Comparison of ENCODE assay signal across 21 cellular contexts in genomic region chr9:21412109-21412508, GRCh38. TPM values are rescaled to one million over a fixed set of nuclear protein-coding genes. Genes with fewer than 3 reads are reported as not detected.
A peak's percentile ranks its signal among the peaks of the same experiment; 100 is the strongest.
DNase-seq lines count a peak whose midpoint lies in the region; ATAC-seq and TF ChIP-seq lines count a peak whose summit lies in the region.
"Had no signal": no experiment of that assay in that cellular context is flagged by ENCODE, and none has a peak within 500 bp of the region (broad histone marks: within the 10 kb centered on the region; RNA-seq: fewer than 3 reads in every experiment).

No MANE protein-coding gene starts in this region.

- H3K4me1 ChIP-seq in heart right ventricle = no peaks in the 10 kb centered on the region

- DNase-seq in fibroblast of the aortic adventitia (ENCODE audit: low read depth) (peak; percentile 25), NCI-H2081 (lab: John Stamatoyannopoulos, UW) (no peak), heart right ventricle (no peak)
- no peak for DNase-seq in stimulated activated naive CD8-positive, alpha-beta T cell treated with anti-CD3 and anti-CD28 coated beads, Interleukin-15, amount 100 ng/mL, for 72 hours
- DNase-seq in activated T-cell treated with anti-CD3 and anti-CD28 coated beads, Interleukin-2, amount 50 U/mL, for 24 hours = no peak
- DNase-seq: activated CD8-positive, alpha-beta memory T cell treated with anti-CD3 and anti-CD28 coated beads, Interleukin-2, amount 10 ng/mL, durations not matched to agents 7 days and 5 days; activated naive CD4-positive, alpha-beta T cell treated with Interleukin-2 at 50 U/mL for 16 hours; COR-L47; HCEC 1CT; immature natural killer cell; NCI-H524 treated with DMSO at 0.1 percent for 48 hours had no signal

- H3K4me3 ChIP-seq in fibroblast of the aortic adventitia (ENCODE audit: low read depth, low read length) (no peak overlapping the region), heart right ventricle (no peak overlapping the region)
- H3K4me3 ChIP-seq: coronary artery had no signal

- H3K4me3 Mint-ChIP-seq in stimulated activated naive CD8-positive, alpha-beta T cell treated with anti-CD3 and anti-CD28 coated beads, Interleukin-15, amount 100 ng/mL, for 72 hours = no peak overlapping the region
- no peak overlapping the region for H3K4me3 Mint-ChIP-seq in activated T-cell treated with anti-CD3 and anti-CD28 coated beads, Interleukin-2, amount 50 U/mL, for 24 hours
- H3K4me3 Mint-ChIP-seq: activated CD8-positive, alpha-beta memory T cell treated with anti-CD3 and anti-CD28 coated beads, Interleukin-2, amount 10 ng/mL, durations not matched to agents 7 days and 5 days; immature natural killer cell; neural crest cell had no signal

- H3K27ac Mint-ChIP-seq in stimulated activated naive CD8-positive, alpha-beta T cell treated with anti-CD3 and anti-CD28 coated beads, Interleukin-15, amount 100 ng/mL, for 72 hours = no peak overlapping the region
- no peak overlapping the region for H3K27ac Mint-ChIP-seq in activated T-cell treated with anti-CD3 and anti-CD28 coated beads, Interleukin-2, amount 50 U/mL, for 24 hours
- H3K27ac Mint-ChIP-seq: activated CD8-positive, alpha-beta memory T cell treated with anti-CD3 and anti-CD28 coated beads, Interleukin-2, amount 10 ng/mL, durations not matched to agents 7 days and 5 days; immature natural killer cell had no signal

- peaks cover 6% of the 10 kb centered on the region for H3K4me1 Mint-ChIP-seq in stimulated activated naive CD8-positive, alpha-beta T cell treated with anti-CD3 and anti-CD28 coated beads, Interleukin-15, amount 100 ng/mL, for 72 hours
- H3K4me1 Mint-ChIP-seq in activated T-cell treated with anti-CD3 and anti-CD28 coated beads, Interleukin-2, amount 50 U/mL, for 24 hours (ENCODE audit: low read depth) = peaks cover 6% of the 10 kb centered on the region
- H3K4me1 Mint-ChIP-seq: activated CD8-positive, alpha-beta memory T cell treated with anti-CD3 and anti-CD28 coated beads, Interleukin-2, amount 10 ng/mL, durations not matched to agents 7 days and 5 days; immature natural killer cell had no signal

- TF ChIP-seq CTCF in fibroblast of the aortic adventitia (IDR thresholded peaks at IDR 0.05; ENCODE audit: insufficient read depth, low read length) (no peak), heart right ventricle (IDR thresholded peaks at IDR 0.05) (no peak)

- peaks cover 0 to 30% (median 18%) of the 10 kb centered on the region in 7 donors for H3K27me3 ChIP-seq in heart right ventricle

- no peaks in the 10 kb centered on the region for H3K9me3 ChIP-seq in heart right ventricle

- 85 to 86% methylated on average over 1 of the region's 1 CpG for WGBS in heart right ventricle, 2 donors

- ATAC-seq in GM18511 (IDR thresholded peaks at IDR 0.05; ENCODE audit: unreplicated experiment) (peak; percentile 75), GM21723 (IDR thresholded peaks at IDR 0.05; ENCODE audit: unreplicated experiment) (peak; percentile 72), HG03469 (IDR thresholded peaks at IDR 0.05; ENCODE audit: unreplicated experiment) (peak; percentile 67), heart right ventricle (no peak)
- no peak for ATAC-seq in stimulated activated naive CD8-positive, alpha-beta T cell treated with anti-CD3 and anti-CD28 coated beads, Interleukin-15, amount 100 ng/mL, for 72 hours
- ATAC-seq: activated CD8-positive, alpha-beta memory T cell treated with anti-CD3 and anti-CD28 coated beads, Interleukin-2, amount 10 ng/mL, durations not matched to agents 7 days and 5 days; Panc1 had no signal

- H3K27me3 Mint-ChIP-seq in stimulated activated naive CD8-positive, alpha-beta T cell treated with anti-CD3 and anti-CD28 coated beads, Interleukin-15, amount 100 ng/mL, for 72 hours = peaks cover 30% of the 10 kb centered on the region
- peaks cover 3% of the 10 kb centered on the region for H3K27me3 Mint-ChIP-seq in activated T-cell treated with anti-CD3 and anti-CD28 coated beads, Interleukin-2, amount 50 U/mL, for 24 hours

- H3K9me3 Mint-ChIP-seq in stimulated activated naive CD8-positive, alpha-beta T cell treated with anti-CD3 and anti-CD28 coated beads, Interleukin-15, amount 100 ng/mL, for 72 hours = no peaks in the 10 kb centered on the region
- H3K9me3 Mint-ChIP-seq in activated T-cell treated with anti-CD3 and anti-CD28 coated beads, Interleukin-2, amount 50 U/mL, for 24 hours = no peaks in the 10 kb centered on the region
- H3K9me3 Mint-ChIP-seq: immature natural killer cell had no signal

- H3K36me3 ChIP-seq in heart right ventricle = no peaks in the 10 kb centered on the region

- H3K27ac ChIP-seq in heart right ventricle = no peak overlapping the region
- H3K27ac ChIP-seq: coronary artery had no signal

- intact Hi-C loops in heart right ventricle (cut with DNase I) = no loop called here

- H3K36me3 Mint-ChIP-seq in activated T-cell treated with anti-CD3 and anti-CD28 coated beads, Interleukin-2, amount 50 U/mL, for 24 hours (ENCODE audit: low read depth) = no peaks in the 10 kb centered on the region
- H3K36me3 Mint-ChIP-seq: activated CD8-positive, alpha-beta memory T cell treated with anti-CD3 and anti-CD28 coated beads, Interleukin-2, amount 10 ng/mL, durations not matched to agents 7 days and 5 days; immature natural killer cell had no signal

RNA-seq across cellular contexts. Expression of gene IFNA8, which starts 3.2 kb away (rescaled TPM):
- total RNA-seq in fibroblast of the aortic adventitia (ENCODE audit: low replicate concordance) = not detected in 2 replicates
- not detected for total RNA-seq in heart right ventricle
- polyA plus RNA-seq in heart right ventricle = not detected
- total RNA-seq: activated CD8-positive, alpha-beta memory T cell treated with anti-CD3 and anti-CD28 coated beads, Interleukin-2, amount 10 ng/mL, durations not matched to agents 7 days and 5 days; glomerular endothelial cell; mesenteric fat pad; neural crest cell; renal cortical epithelial cell; subcutaneous adipose tissue had no signal
- polyA plus RNA-seq: immature natural killer cell had no signal

RNA-seq across cellular contexts. Expression of gene IFNA2, which starts 26.9 kb away (rescaled TPM):
- total RNA-seq in fibroblast of the aortic adventitia (ENCODE audit: low replicate concordance) (not detected in 2 replicates), heart right ventricle (not detected)
- polyA plus RNA-seq in heart right ventricle = not detected
- total RNA-seq: activated CD8-positive, alpha-beta memory T cell treated with anti-CD3 and anti-CD28 coated beads, Interleukin-2, amount 10 ng/mL, durations not matched to agents 7 days and 5 days; glomerular endothelial cell; mesenteric fat pad; neural crest cell; renal cortical epithelial cell; subcutaneous adipose tissue had no signal
- polyA plus RNA-seq: immature natural killer cell had no signal

RNA-seq across cellular contexts. Expression of gene IFNA1, which starts 28.1 kb away (rescaled TPM):
- total RNA-seq in fibroblast of the aortic adventitia (ENCODE audit: low replicate concordance) (not detected in 2 replicates), heart right ventricle (not detected)
- not detected for polyA plus RNA-seq in heart right ventricle
- total RNA-seq: activated CD8-positive, alpha-beta memory T cell treated with anti-CD3 and anti-CD28 coated beads, Interleukin-2, amount 10 ng/mL, durations not matched to agents 7 days and 5 days; glomerular endothelial cell; mesenteric fat pad; neural crest cell; renal cortical epithelial cell; subcutaneous adipose tissue had no signal
- polyA plus RNA-seq: immature natural killer cell had no signal

RNA-seq across cellular contexts. Expression of gene IFNA13, which starts 44.3 kb away (rescaled TPM):
- total RNA-seq in fibroblast of the aortic adventitia (ENCODE audit: low replicate concordance) (not detected in 2 replicates), heart right ventricle (not detected)
- not detected for polyA plus RNA-seq in heart right ventricle
- total RNA-seq: activated CD8-positive, alpha-beta memory T cell treated with anti-CD3 and anti-CD28 coated beads, Interleukin-2, amount 10 ng/mL, durations not matched to agents 7 days and 5 days; glomerular endothelial cell; mesenteric fat pad; neural crest cell; renal cortical epithelial cell; subcutaneous adipose tissue had no signal
- polyA plus RNA-seq: immature natural killer cell had no signal

Comparison
In these comparisons a context has a peak if more than half of its experiments do, and no peak if none do; other contexts are left out.
1. ATAC-seq: peak in GM18511 (single experiment), GM21723 (single experiment) and HG03469 (single experiment); none in stimulated activated naive CD8-positive, alpha-beta T cell treated with anti-CD3 and anti-CD28 coated beads, Interleukin-15, amount 100 ng/mL, for 72 hours (single experiment) and heart right ventricle (0 of 8).